Comparison of ENCODE assay signal across 26 cellular contexts in the genomic region with DNA sequence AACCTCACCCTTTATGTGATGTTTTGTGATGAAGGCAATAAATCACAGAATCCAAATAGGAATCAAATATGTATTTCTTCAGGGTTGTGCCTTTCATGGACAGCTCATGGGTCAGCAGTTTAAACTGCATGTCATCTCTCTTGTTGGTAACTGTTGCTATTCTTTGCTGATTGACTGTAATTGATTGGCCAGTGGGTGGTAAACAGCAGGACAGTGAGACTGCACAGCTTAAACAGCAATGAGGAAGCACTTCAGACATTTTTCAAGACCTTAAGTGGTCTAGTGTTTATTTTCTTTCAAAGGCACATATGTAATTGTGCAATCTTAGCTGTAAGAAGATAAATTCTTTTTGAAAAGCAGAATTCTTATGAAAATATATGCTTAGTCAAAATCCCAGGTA.
DNase-seq lines count a peak whose midpoint lies in the region; ATAC-seq and TF ChIP-seq lines count a peak whose summit lies in the region.
"Had no signal": no experiment of that assay in that cellular context is flagged by ENCODE, and none has a peak within 500 bp of the region (broad histone marks: within the 10 kb centered on the region; RNA-seq: fewer than 3 reads in every experiment).

No MANE protein-coding gene starts in this region.

- H3K4me1 ChIP-seq in mesendoderm (ENCODE audit: control insufficient read depth, low read depth, low read length) (peaks cover 7% of the 10 kb centered on the region), vagina (no peaks in the 10 kb centered on the region)
- H3K4me1 ChIP-seq: foreskin keratinocyte, psoas muscle, sigmoid colon, thyroid gland had no signal

- DNase-seq in NCI-H2227 (lab: John Stamatoyannopoulos, UW; ENCODE audit: unreplicated experiment) (peak; percentile 15), NCI-H2227 treated with DMSO at 0.1 percent for 48 hours (lab: John Stamatoyannopoulos, UW) (no peak), NCI-H146 treated with DMSO at 0.1 percent for 48 hours (lab: John Stamatoyannopoulos, UW; ENCODE audit: unreplicated experiment) (peak; percentile 12), choroid plexus epithelial cell (ENCODE audit: low read depth) (peak; percentile 45), mesendoderm (peak; percentile 19), vagina (ENCODE audit: extremely low spot score in 2 of 2) (no peak), lower leg skin (ENCODE audit: low spot score in 2 of 2) (no peak)
- no peak for DNase-seq in effector memory CD8-positive, alpha-beta T cell
- DNase-seq: activated CD4-positive, alpha-beta T cell treated with anti-CD3 and anti-CD28 coated beads for 48 hours; cortex of kidney; erythroblast; foreskin keratinocyte; H9; heart left ventricle; MV-4-11; NCI-H1694 treated with DMSO at 0.1 percent for 48 hours; NCI-H774; psoas muscle; SIG-M5; sigmoid colon; stimulated activated CD4-positive, alpha-beta T cell treated with anti-CD3 and anti-CD28 coated beads, Interleukin-4, amount 100 ng/mL, for 24 hours; thyroid gland had no signal

- H3K4me1 Mint-ChIP-seq in effector memory CD8-positive, alpha-beta T cell (ENCODE audit: low read depth in 2 of 2) = peaks cover 0 to 6% of the 10 kb centered on the region in 2 donors
- H3K4me1 Mint-ChIP-seq: activated naive CD4-positive, alpha-beta T cell treated with anti-CD3 and anti-CD28 coated beads, Interleukin-2, amount 50 U/mL, for 24 hours; activated T-helper 17 cell treated with anti-CD3 and anti-CD28 coated beads, Interleukin-2, amount 50 U/mL, for 72 hours had no signal

- H3K56ac ChIP-seq in mesendoderm (ENCODE audit: low read length) = no peak overlapping the region

- H3K27ac ChIP-seq in mesendoderm (ENCODE audit: low read depth, low read length) (no peak overlapping the region), vagina (no peak overlapping the region)
- H3K27ac ChIP-seq: ascending aorta, foreskin keratinocyte, heart left ventricle, psoas muscle, sigmoid colon, thyroid gland had no signal

- H4K5ac ChIP-seq in mesendoderm (ENCODE audit: low read length) = no peak overlapping the region

- ATAC-seq in effector memory CD8-positive, alpha-beta T cell (replicated peaks) = no peak
- ATAC-seq: activated T-helper 17 cell treated with anti-CD3 and anti-CD28 coated beads, Interleukin-2, amount 50 U/mL, for 72 hours; foreskin keratinocyte; heart left ventricle; natural killer cell treated with Interleukin-12 subunit alpha and Interleukin-12 subunit beta and Interleukin-15 and Interleukin-18, amount 100 ng/mL, for 72 hours; psoas muscle had no signal

- no peaks in the 10 kb centered on the region for H3K36me3 Mint-ChIP-seq in effector memory CD8-positive, alpha-beta T cell (ENCODE audit: insufficient read depth)
- H3K36me3 Mint-ChIP-seq: activated naive CD4-positive, alpha-beta T cell treated with anti-CD3 and anti-CD28 coated beads, Interleukin-2, amount 50 U/mL, for 24 hours; natural killer cell treated with Interleukin-12 subunit alpha and Interleukin-12 subunit beta and Interleukin-15 and Interleukin-18, amount 100 ng/mL, for 72 hours had no signal

- H3K4me3 Mint-ChIP-seq in effector memory CD8-positive, alpha-beta T cell = no peak overlapping the region
- H3K4me3 Mint-ChIP-seq: activated naive CD4-positive, alpha-beta T cell treated with anti-CD3 and anti-CD28 coated beads, Interleukin-2, amount 50 U/mL, for 24 hours; activated T-helper 17 cell treated with anti-CD3 and anti-CD28 coated beads, Interleukin-2, amount 50 U/mL, for 72 hours; H9; natural killer cell treated with Interleukin-12 subunit alpha and Interleukin-12 subunit beta and Interleukin-15 and Interleukin-18, amount 100 ng/mL, for 72 hours had no signal

- intact Hi-C loops in vagina (cut with DNase I) = no loop called here
- intact Hi-C loops in lower leg skin (cut with DNase I; ENCODE audit: low total_unique reads) = no loop called here

- H2BK15ac ChIP-seq in mesendoderm (replicated peaks; ENCODE audit: low read depth) = no peak overlapping the region

- no peak overlapping the region for H3K4me3 ChIP-seq in choroid plexus epithelial cell (ENCODE audit: low read depth, low read length)
- H3K4me3 ChIP-seq in mesendoderm (ENCODE audit: low read length) = no peak overlapping the region
- H3K4me3 ChIP-seq in vagina = no peak overlapping the region
- H3K4me3 ChIP-seq in lower leg skin (ENCODE audit: low read depth, poor library complexity, severe bottlenecking) = no peak overlapping the region
- H3K4me3 ChIP-seq: ascending aorta, heart left ventricle, psoas muscle, sigmoid colon, thyroid gland had no signal

- H3K27ac Mint-ChIP-seq in effector memory CD8-positive, alpha-beta T cell = no peak overlapping the region
- H3K27ac Mint-ChIP-seq: activated naive CD4-positive, alpha-beta T cell treated with anti-CD3 and anti-CD28 coated beads, Interleukin-2, amount 50 U/mL, for 24 hours; activated T-helper 17 cell treated with anti-CD3 and anti-CD28 coated beads, Interleukin-2, amount 50 U/mL, for 72 hours; H9; natural killer cell treated with Interleukin-12 subunit alpha and Interleukin-12 subunit beta and Interleukin-15 and Interleukin-18, amount 100 ng/mL, for 72 hours had no signal

- no peak overlapping the region for H4K8ac ChIP-seq in mesendoderm (ENCODE audit: low read depth, low read length)

- no peak overlapping the region for H3K4ac ChIP-seq in mesendoderm (ENCODE audit: low read depth, low read length)

- H3K27me3 Mint-ChIP-seq in effector memory CD8-positive, alpha-beta T cell = peaks cover 9 to 10% of the 10 kb centered on the region in 2 donors

- H3K79me2 ChIP-seq in mesendoderm (ENCODE audit: control insufficient read depth, insufficient read depth, low read length) = no peaks in the 10 kb centered on the region

- no peak overlapping the region for H2BK120ac ChIP-seq in mesendoderm (ENCODE audit: low read depth, low read length)

- no peaks in the 10 kb centered on the region for H3K9me3 ChIP-seq in vagina
- H3K9me3 ChIP-seq: ascending aorta, heart left ventricle, psoas muscle, sigmoid colon, thyroid gland had no signal

- H2BK5ac ChIP-seq in mesendoderm (ENCODE audit: low read length) = no peak overlapping the region

- H3K36me3 ChIP-seq in mesendoderm (ENCODE audit: control insufficient read depth, insufficient read depth, low read length) = no peaks in the 10 kb centered on the region
- H3K36me3 ChIP-seq in vagina = no peaks in the 10 kb centered on the region
- H3K36me3 ChIP-seq: ascending aorta, heart left ventricle, sigmoid colon, thyroid gland had no signal

- H3K27me3 ChIP-seq in mesendoderm (ENCODE audit: insufficient read depth, low read length, poor library complexity) (no peaks in the 10 kb centered on the region), vagina (no peaks in the 10 kb centered on the region)
- H3K27me3 ChIP-seq: ascending aorta, foreskin keratinocyte, heart left ventricle, sigmoid colon, thyroid gland had no signal

- no peak for TF ChIP-seq POLR2A in vagina (IDR thresholded peaks at IDR 0.05)
- no peak for TF ChIP-seq POLR2A in lower leg skin (IDR thresholded peaks at IDR 0.05)

- H3K9ac ChIP-seq in mesendoderm (ENCODE audit: low read length) = no peak overlapping the region

- H3K23ac ChIP-seq in mesendoderm (ENCODE audit: low read length) = no peak overlapping the region

- no peaks in the 10 kb centered on the region for H3K9me3 Mint-ChIP-seq in effector memory CD8-positive, alpha-beta T cell
- H3K9me3 Mint-ChIP-seq: activated naive CD4-positive, alpha-beta T cell treated with anti-CD3 and anti-CD28 coated beads, Interleukin-2, amount 50 U/mL, for 24 hours; activated T-helper 17 cell treated with anti-CD3 and anti-CD28 coated beads, Interleukin-2, amount 50 U/mL, for 72 hours; H9; natural killer cell treated with Interleukin-12 subunit alpha and Interleukin-12 subunit beta and Interleukin-15 and Interleukin-18, amount 100 ng/mL, for 72 hours had no signal

- H3K4me2 ChIP-seq in mesendoderm (ENCODE audit: low read length) = no peak overlapping the region

- TF ChIP-seq CTCF in choroid plexus epithelial cell (conservative IDR thresholded peaks at IDR 0.05; ENCODE audit: low read depth, low read length) = no peak
- no peak for TF ChIP-seq CTCF in vagina (IDR thresholded peaks at IDR 0.05)
- TF ChIP-seq CTCF in lower leg skin (IDR thresholded peaks at IDR 0.05) = no peak

- H3K18ac ChIP-seq in mesendoderm (ENCODE audit: low read length) = no peak overlapping the region

- H2AK5ac ChIP-seq in mesendoderm (ENCODE audit: low read length) = no peak overlapping the region

- H3K79me1 ChIP-seq in mesendoderm (ENCODE audit: low read length) = no peaks in the 10 kb centered on the region

Comparison
In these comparisons a context has a peak if more than half of its experiments do, and no peak if none do; other contexts are left out.
1. DNase-seq: peak in NCI-H2227 (single experiment), NCI-H146 treated with DMSO at 0.1 percent for 48 hours (single experiment), choroid plexus epithelial cell (single experiment) and mesendoderm (single experiment); none in NCI-H2227 treated with DMSO at 0.1 percent for 48 hours (single experiment), vagina (0 of 2), effector memory CD8-positive, alpha-beta T cell (0 of 3) and lower leg skin (0 of 2).